15 cellular contexts compared by ENCODE assay signal in genomic region chr4:169663894-169664293, GRCh38. TPM values are rescaled to one million over a fixed set of nuclear protein-coding genes. Genes with fewer than 3 reads are reported as not detected.
DNase-seq lines count a peak whose midpoint lies in the region; ATAC-seq and TF ChIP-seq lines count a peak whose summit lies in the region.
"Had no signal": no experiment of that assay in that cellular context is flagged by ENCODE, and none has a peak within 500 bp of the region (broad histone marks: within the 10 kb centered on the region; RNA-seq: fewer than 3 reads in every experiment).

No MANE protein-coding gene starts in this region.

- H3K4me1 Mint-ChIP-seq in CD4-positive, alpha-beta T cell (ENCODE audit: low read depth) = peaks cover 41% of the 10 kb centered on the region
- H3K4me1 Mint-ChIP-seq in activated CD4-positive, alpha-beta memory T cell treated with anti-CD3 and anti-CD28 coated beads for 36 hours (ENCODE audit: low read depth) = peaks cover 26% of the 10 kb centered on the region

- POLR2A ChIA-PET in CD4-positive, alpha-beta T cell (lab: Charles Lee) = no interaction called here
- POLR2A ChIA-PET in activated CD4-positive, alpha-beta memory T cell treated with anti-CD3 and anti-CD28 coated beads for 36 hours (lab: Charles Lee) = no interaction called here

- peaks cover 4% of the 10 kb centered on the region; the same call in 1 of the 2 replicates for H3F3A ChIP-seq in Loucy (ENCODE audit: low read depth)

- no peaks in the 10 kb centered on the region for H3K27me3 Mint-ChIP-seq in CD4-positive, alpha-beta T cell
- no peaks in the 10 kb centered on the region for H3K27me3 Mint-ChIP-seq in activated CD4-positive, alpha-beta memory T cell treated with anti-CD3 and anti-CD28 coated beads for 36 hours
- H3K27me3 Mint-ChIP-seq: activated T-cell treated with anti-CD3 and anti-CD28 coated beads, Interleukin-2, amount 50 U/mL, for 24 hours; central memory CD8-positive, alpha-beta T cell had no signal

- peak overlapping the region; percentile 3 for H3K27ac Mint-ChIP-seq in CD4-positive, alpha-beta T cell
- H3K27ac Mint-ChIP-seq in activated CD4-positive, alpha-beta memory T cell treated with anti-CD3 and anti-CD28 coated beads for 36 hours = no peak overlapping the region
- H3K27ac Mint-ChIP-seq: activated T-cell treated with anti-CD3 and anti-CD28 coated beads, Interleukin-2, amount 50 U/mL, for 24 hours had no signal

- H3K9me3 Mint-ChIP-seq in CD4-positive, alpha-beta T cell = no peaks in the 10 kb centered on the region
- peaks cover 9% of the 10 kb centered on the region for H3K9me3 Mint-ChIP-seq in activated CD4-positive, alpha-beta memory T cell treated with anti-CD3 and anti-CD28 coated beads for 36 hours
- H3K9me3 Mint-ChIP-seq: central memory CD8-positive, alpha-beta T cell had no signal

- H3K27me3 ChIP-seq in CD4-positive, alpha-beta T cell (ENCODE audit: control insufficient read depth, insufficient read depth, low read length) = no peaks in the 10 kb centered on the region
- H3K27me3 ChIP-seq in Loucy (ENCODE audit: insufficient read depth, low read length, poor library complexity, severe bottlenecking) (no peaks in the 10 kb centered on the region), muscle layer of duodenum (ENCODE audit: low read depth, low read length) (no peaks in the 10 kb centered on the region)

- no peak overlapping the region for H3K9ac ChIP-seq in Loucy (ENCODE audit: low read depth, low read length, poor library complexity, severe bottlenecking)
- H3K9ac ChIP-seq: BLaER1 treated with 17β-estradiol and CSF1 and Interleukin-3, amounts not matched to agents 10 nM and 100 nM had no signal

- intact Hi-C loops in CD4-positive, alpha-beta T cell (cut with DNase I, micrococcal nuclease) = loop anchor here in 1 of 2 experiments (5.0 to 10.0 kb wide), 2 partner anchors 51 to 93 kb away; partner anchors contain the start of gene HPF1
- intact Hi-C loops in activated CD4-positive, alpha-beta memory T cell treated with anti-CD3 and anti-CD28 coated beads for 36 hours (cut with micrococcal nuclease) = loop anchor here (10.0 kb wide), 1 partner anchor 51 kb away; no protein-coding TSS in a partner anchor

- CTCF ChIA-PET in CD4-positive, alpha-beta T cell (lab: Charles Lee) = no interaction called here
- CTCF ChIA-PET in activated CD4-positive, alpha-beta memory T cell treated with anti-CD3 and anti-CD28 coated beads for 36 hours (lab: Charles Lee) = no interaction called here

- no peak for DNase-seq in CD4-positive, alpha-beta T cell
- peak; percentile 31 to 57 for DNase-seq in cardiac fibroblast (ENCODE audit: low read depth in 2 of 2)
- DNase-seq in activated CD4-positive, alpha-beta T cell treated with anti-CD3 and anti-CD28 coated beads for 1 hour = no peak
- no peak for DNase-seq in NCI-H2227 (lab: John Stamatoyannopoulos, UW; ENCODE audit: unreplicated experiment)
- DNase-seq in activated CD4-positive, alpha-beta memory T cell treated with anti-CD3 and anti-CD28 coated beads for 36 hours = no peak
- DNase-seq: activated T-cell treated with anti-CD3 and anti-CD28 coated beads, Interleukin-2, amount 50 U/mL, for 24 hours; NCI-H2081 treated with DMSO at 0.1 percent for 48 hours; PC-9; WERI-Rb-1 had no signal

- H3K9me2 ChIP-seq in Loucy (replicated peaks; ENCODE audit: low read depth, low read length) = no peaks in the 10 kb centered on the region

- no peak overlapping the region for H3K27ac ChIP-seq in CD4-positive, alpha-beta T cell (ENCODE audit: low read depth, low read length)
- H3K27ac ChIP-seq in muscle layer of duodenum (ENCODE audit: low read length) = peak overlapping the region; percentile 35
- H3K27ac ChIP-seq: BLaER1 treated with 17β-estradiol and CSF1 and Interleukin-3, amounts not matched to agents 10 nM and 100 nM; GM23248; PC-9; WERI-Rb-1 had no signal

- no peaks in the 10 kb centered on the region for H3K79me2 ChIP-seq in Loucy (ENCODE audit: insufficient read depth, low read length)

- H3K4me2 ChIP-seq in Loucy (ENCODE audit: low read depth, low read length, poor library complexity, severe bottlenecking) = peak overlapping the region; percentile 50
- H3K4me2 ChIP-seq: PC-9 had no signal

- H3K36me3 Mint-ChIP-seq in CD4-positive, alpha-beta T cell (ENCODE audit: low read depth) = peaks cover 39% of the 10 kb centered on the region
- H3K36me3 Mint-ChIP-seq in activated CD4-positive, alpha-beta memory T cell treated with anti-CD3 and anti-CD28 coated beads for 36 hours = peaks cover 17% of the 10 kb centered on the region

- TF ChIP-seq CTCF in CD4-positive, alpha-beta T cell (IDR thresholded peaks at IDR 0.05) = no peak
- TF ChIP-seq CTCF in Loucy (conservative IDR thresholded peaks at IDR 0.05; ENCODE audit: low read length) (no peak), cardiac fibroblast (IDR thresholded peaks at IDR 0.05; ENCODE audit: low read depth, low read length) (no peak)

- H3K36me3 ChIP-seq in Loucy (ENCODE audit: insufficient read depth, low read length) = no peaks in the 10 kb centered on the region
- H3K36me3 ChIP-seq in muscle layer of duodenum (ENCODE audit: control insufficient read depth in 1 of 2, insufficient read depth in 2 of 2, low read length in 2 of 2) = peaks cover 0 to 12% of the 10 kb centered on the region in 2 donors

- no peaks in the 10 kb centered on the region for H4K20me1 ChIP-seq in Loucy (ENCODE audit: insufficient read depth, low read length, poor library complexity, severe bottlenecking)

- H3K9me3 ChIP-seq in CD4-positive, alpha-beta T cell (ENCODE audit: control insufficient read depth, low read length) = no peaks in the 10 kb centered on the region
- H3K9me3 ChIP-seq in Loucy (ENCODE audit: insufficient read depth, low read depth, low read length) (no peaks in the 10 kb centered on the region), muscle layer of duodenum (ENCODE audit: control insufficient read depth in 1 of 2, low read length in 2 of 2) (no peaks in the 10 kb centered on the region)

- H3K4me3 Mint-ChIP-seq in CD4-positive, alpha-beta T cell = no peak overlapping the region
- H3K4me3 Mint-ChIP-seq in activated CD4-positive, alpha-beta memory T cell treated with anti-CD3 and anti-CD28 coated beads for 36 hours = no peak overlapping the region
- H3K4me3 Mint-ChIP-seq: activated T-cell treated with anti-CD3 and anti-CD28 coated beads, Interleukin-2, amount 50 U/mL, for 24 hours; central memory CD8-positive, alpha-beta T cell had no signal

- H3K4me1 ChIP-seq in Loucy (ENCODE audit: insufficient read depth, low read length, poor library complexity, severe bottlenecking) (peaks cover 39% of the 10 kb centered on the region), muscle layer of duodenum (ENCODE audit: control insufficient read depth in 1 of 2, insufficient read depth in 2 of 2, low read length in 2 of 2) (peaks cover 0 to 15% of the 10 kb centered on the region in 2 donors)

- no peak overlapping the region for H2AFZ ChIP-seq in Loucy (ENCODE audit: low read length)
- H2AFZ ChIP-seq: GM23248, PC-9 had no signal

- H3K4me3 ChIP-seq in Loucy (ENCODE audit: low read length, poor library complexity, severe bottlenecking) (no peak overlapping the region), cardiac fibroblast (replicated peaks in 1 of 2; ENCODE audit: low read depth in 2 of 2, low read length in 2 of 2) (no peak overlapping the region), muscle layer of duodenum (ENCODE audit: low read depth in 1 of 2, low read length in 2 of 2) (no peak overlapping the region)
- H3K4me3 ChIP-seq: BLaER1 treated with 17β-estradiol and CSF1 and Interleukin-3, amounts not matched to agents 10 nM and 100 nM; GM23248; PC-9 had no signal

- ATAC-seq in CD4-positive, alpha-beta T cell (ENCODE audit: poor library complexity) = no peak
- ATAC-seq in GM18873 (IDR thresholded peaks at IDR 0.05; ENCODE audit: low FRiP score, unreplicated experiment) = no peak

RNA-seq across cellular contexts. Expression of gene CLCN3, which starts 43.5 kb away (rescaled TPM):
- 1 to 10 TPM; 9.0 to 9.2 TPM for total RNA-seq in CD4-positive, alpha-beta T cell
- 10 to 100 TPM; 17.3 to 18.6 TPM for total RNA-seq in activated CD4-positive, alpha-beta memory T cell treated with anti-CD3 and anti-CD28 coated beads for 36 hours

RNA-seq across cellular contexts. Expression of gene NEK1, which starts 51.5 kb away (rescaled TPM):
- 10 to 100 TPM in 1 of 2 experiments, 1 to 10 TPM in 1; 9.5 to 10.2 TPM for total RNA-seq in CD4-positive, alpha-beta T cell
- total RNA-seq in activated CD4-positive, alpha-beta memory T cell treated with anti-CD3 and anti-CD28 coated beads for 36 hours = 10 to 100 TPM; 10.7 to 11.4 TPM

Comparison
In these comparisons a context has a peak if more than half of its experiments do, and no peak if none do; other contexts are left out.
1. DNase-seq: peak in cardiac fibroblast (2 of 2); none in CD4-positive, alpha-beta T cell (0 of 10), activated CD4-positive, alpha-beta T cell treated with anti-CD3 and anti-CD28 coated beads for 1 hour (single experiment), NCI-H2227 (single experiment) and activated CD4-positive, alpha-beta memory T cell treated with anti-CD3 and anti-CD28 coated beads for 36 hours (single experiment).